In the genomic region with DNA sequence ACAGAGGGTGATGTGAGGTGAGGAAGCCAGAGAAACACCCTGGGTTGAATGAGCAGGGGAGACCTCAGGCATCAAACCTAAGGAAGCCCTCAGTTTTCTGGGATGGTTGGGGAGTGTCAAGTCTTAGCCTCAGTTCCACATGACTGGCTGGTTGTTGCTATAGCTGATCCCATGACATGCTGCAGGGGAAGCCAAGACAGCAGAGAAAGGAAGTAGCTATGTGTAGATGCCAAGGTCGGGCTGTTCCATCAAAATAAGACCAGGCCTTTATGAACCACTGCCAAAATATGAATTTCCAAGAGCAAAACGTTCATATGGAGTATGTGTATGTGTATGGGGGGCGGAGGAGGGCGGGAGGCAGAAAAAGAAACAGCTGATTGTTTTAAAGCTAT, we compare ENCODE assay signal across 8 cellular contexts. TPM values are rescaled to one million over a fixed set of nuclear protein-coding genes. Genes with fewer than 3 reads are reported as not detected.
DNase-seq lines count a peak whose midpoint lies in the region; ATAC-seq and TF ChIP-seq lines count a peak whose summit lies in the region.

No MANE protein-coding gene starts in this region.

- peak in 8 of 14 donors; percentile 10 to 52 (median 27) for DNase-seq in C1 segment of cervical spinal cord (lab: John Stamatoyannopoulos, UW)
- peak; percentile 66 for DNase-seq in adipocyte (ENCODE audit: low read depth)
- DNase-seq in glomerular visceral epithelial cell (ENCODE audit: extremely low spot score), result peak; percentile 80
- DNase-seq in osteoblast (ENCODE audit: insufficient read length, low spot score, missing footprints), result no peak
- DNase-seq in activated CD8-positive, alpha-beta memory T cell treated with anti-CD3 and anti-CD28 coated beads for 24 hours, result no peak
- DNase-seq in activated T-cell treated with anti-CD3 and anti-CD28 coated beads for 4 hours, result no peak
- DNase-seq in activated CD4-positive, CD25-positive, alpha-beta regulatory T cell treated with anti-CD3 and anti-CD28 coated beads, Interleukin-2, amount 50 U/mL, for 72 hours, result no peak

- H3K79me2 ChIP-seq in osteoblast (ENCODE audit: insufficient read depth, low read length), result peaks cover 96% of the 10 kb centered on the region

- H3K27ac ChIP-seq in osteoblast (ENCODE audit: low read depth, low read length), result peak overlapping the region; percentile 100

- H4K20me1 ChIP-seq in osteoblast (ENCODE audit: insufficient read depth, low read length), result peaks cover 14% of the 10 kb centered on the region

- peak overlapping the region; percentile 67 for H3K4me2 ChIP-seq in osteoblast (ENCODE audit: insufficient read depth, low read length)

- peak overlapping the region; percentile 12 for H3K4me3 ChIP-seq in adipocyte (ENCODE audit: low read length)
- H3K4me3 ChIP-seq in osteoblast (ENCODE audit: insufficient read depth, low read length), result peak overlapping the region; percentile 2

- H3K4me1 ChIP-seq in adipocyte (ENCODE audit: control insufficient read depth, insufficient read depth, low read length) (peaks cover 41% of the 10 kb centered on the region), osteoblast (ENCODE audit: insufficient read depth, low read length) (peaks cover 50% of the 10 kb centered on the region)

- no peaks in the 10 kb centered on the region for H3K27me3 ChIP-seq in adipocyte (replicated peaks; ENCODE audit: control insufficient read depth, insufficient read depth, low read length)
- H3K27me3 ChIP-seq in osteoblast (ENCODE audit: insufficient read depth, low read length), result no peaks in the 10 kb centered on the region

- ATAC-seq in HG03469 (IDR thresholded peaks at IDR 0.05; ENCODE audit: unreplicated experiment), result no peak

- peak overlapping the region; percentile 67 for H3K9ac ChIP-seq in adipocyte (ENCODE audit: low read length)

- H2AFZ ChIP-seq in osteoblast (ENCODE audit: low read length), result no peak overlapping the region

- TF ChIP-seq CTCF in osteoblast (IDR thresholded peaks at IDR 0.05; ENCODE audit: extremely low read depth, low read depth, low read length), result no peak

- H3K9me3 ChIP-seq in adipocyte (ENCODE audit: control insufficient read depth, low read length) (no peaks in the 10 kb centered on the region), osteoblast (ENCODE audit: low read depth, low read length) (no peaks in the 10 kb centered on the region)

- H3K36me3 ChIP-seq in adipocyte (ENCODE audit: control insufficient read depth, insufficient read depth, low read length, severe bottlenecking), result peaks cover 26% of the 10 kb centered on the region
- H3K36me3 ChIP-seq in osteoblast (ENCODE audit: insufficient read depth, low read length), result peaks cover 32% of the 10 kb centered on the region

RNA-seq across cellular contexts. Expression of a gene that starts 11.6 kb away (rescaled TPM):
- 345 and 377 TPM in 2 replicates for total RNA-seq in osteoblast

RNA-seq across cellular contexts. Expression of a gene that starts 24.0 kb away (rescaled TPM):
- not detected in 2 replicates for total RNA-seq in osteoblast

RNA-seq across cellular contexts. Expression of a gene that starts 49.7 kb away (rescaled TPM):
- 35.8 and 38.3 TPM in 2 replicates for total RNA-seq in osteoblast

Comparison
In these comparisons a context has a peak if more than half of its experiments do, and no peak if none do; other contexts are left out.
1. DNase-seq: peak in C1 segment of cervical spinal cord (8 of 14), adipocyte (single experiment) and glomerular visceral epithelial cell (single experiment); none in osteoblast (single experiment), activated CD8-positive, alpha-beta memory T cell treated with anti-CD3 and anti-CD28 coated beads for 24 hours (single experiment), activated T-cell treated with anti-CD3 and anti-CD28 coated beads for 4 hours (single experiment) and activated CD4-positive, CD25-positive, alpha-beta regulatory T cell treated with anti-CD3 and anti-CD28 coated beads, Interleukin-2, amount 50 U/mL, for 72 hours (single experiment).